In the genomic region with DNA sequence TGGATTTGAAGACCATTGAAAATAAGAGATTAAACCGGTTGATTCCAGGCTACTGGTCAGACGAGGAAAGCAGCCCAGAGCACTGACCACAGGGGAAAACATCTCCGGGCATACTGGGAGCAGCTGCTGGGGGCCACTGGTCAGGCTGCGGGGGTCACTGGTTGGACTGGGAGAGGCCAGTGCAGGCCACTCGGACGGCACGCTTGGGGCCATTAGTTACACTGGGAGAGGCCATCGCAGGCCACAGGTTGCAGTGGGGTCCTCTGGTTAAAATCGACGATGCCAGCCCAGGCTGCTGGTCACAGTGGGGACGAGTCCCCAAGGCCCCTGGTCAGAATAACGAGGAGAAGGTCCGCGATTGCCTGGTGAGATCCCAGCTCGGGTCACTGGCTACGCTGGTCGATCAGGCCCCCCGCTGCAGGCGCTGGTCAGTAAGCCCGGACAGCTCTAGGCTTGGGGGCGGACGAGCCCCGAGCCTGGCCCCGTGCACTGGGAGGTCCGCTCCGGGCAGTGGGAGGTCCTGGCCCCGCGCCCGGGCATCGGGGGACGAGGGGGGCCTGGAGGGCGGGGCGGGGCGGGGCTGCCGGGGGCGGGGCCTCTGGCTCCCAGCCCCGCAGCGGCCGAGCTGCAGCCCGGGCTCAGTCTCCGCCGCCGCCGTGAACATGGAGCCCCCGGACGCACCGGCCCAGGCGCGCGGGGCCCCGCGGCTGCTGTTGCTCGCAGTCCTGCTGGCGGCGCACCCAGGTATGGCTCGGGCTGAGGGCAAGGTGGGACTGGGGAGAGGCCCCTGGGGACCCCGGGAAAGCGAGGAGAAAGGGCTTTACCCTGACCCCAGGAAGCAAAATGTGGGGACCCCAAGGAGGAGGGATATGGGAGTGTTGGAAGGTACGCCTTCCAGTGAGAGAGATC, we compare ENCODE assay signal across 8 cellular contexts.
DNase-seq lines count a peak whose midpoint lies in the region; ATAC-seq and TF ChIP-seq lines count a peak whose summit lies in the region.

A gene with protein sequence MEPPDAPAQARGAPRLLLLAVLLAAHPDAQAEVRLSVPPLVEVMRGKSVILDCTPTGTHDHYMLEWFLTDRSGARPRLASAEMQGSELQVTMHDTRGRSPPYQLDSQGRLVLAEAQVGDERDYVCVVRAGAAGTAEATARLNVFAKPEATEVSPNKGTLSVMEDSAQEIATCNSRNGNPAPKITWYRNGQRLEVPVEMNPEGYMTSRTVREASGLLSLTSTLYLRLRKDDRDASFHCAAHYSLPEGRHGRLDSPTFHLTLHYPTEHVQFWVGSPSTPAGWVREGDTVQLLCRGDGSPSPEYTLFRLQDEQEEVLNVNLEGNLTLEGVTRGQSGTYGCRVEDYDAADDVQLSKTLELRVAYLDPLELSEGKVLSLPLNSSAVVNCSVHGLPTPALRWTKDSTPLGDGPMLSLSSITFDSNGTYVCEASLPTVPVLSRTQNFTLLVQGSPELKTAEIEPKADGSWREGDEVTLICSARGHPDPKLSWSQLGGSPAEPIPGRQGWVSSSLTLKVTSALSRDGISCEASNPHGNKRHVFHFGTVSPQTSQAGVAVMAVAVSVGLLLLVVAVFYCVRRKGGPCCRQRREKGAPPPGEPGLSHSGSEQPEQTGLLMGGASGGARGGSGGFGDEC (plus strand): TSS at position 641 of the 909 bp plus-strand sequence. CDS start 22 bp downstream, at position 663.

- TF ChIP-seq CTCF in choroid plexus epithelial cell (conservative IDR thresholded peaks at IDR 0.05; ENCODE audit: low read depth, low read length): no peak

- peak within 1 kb of the TSS; percentile 60 for H3K4me3 ChIP-seq in choroid plexus epithelial cell (ENCODE audit: low read depth, low read length)
- H3K4me3 ChIP-seq in skeletal muscle cell (ENCODE audit: low read depth, low read length): peak within 1 kb of the TSS; percentile 64

- ATAC-seq in HG03045 (IDR thresholded peaks at IDR 0.05; ENCODE audit: unreplicated experiment): no peak

- DNase-seq in EL: peak; percentile 79
- DNase-seq in NCI-H510A (lab: John Stamatoyannopoulos, UW): peak; percentile 49
- DNase-seq in choroid plexus epithelial cell (ENCODE audit: low read depth): peak; percentile 69
- peak; percentile 50 for DNase-seq in iris pigment epithelial cell (ENCODE audit: low read depth)
- DNase-seq in skeletal muscle cell (ENCODE audit: low read depth): no peak
- no peak for DNase-seq in NK-92 treated with Interleukin-12 subunit alpha and Interleukin-12 subunit beta, amount 100 ng/mL, for 24 hours (lab: John Stamatoyannopoulos, UW)
- no peak for DNase-seq in activated gamma-delta T cell (lab: John Stamatoyannopoulos, UW)

Comparison
In these comparisons a context has a peak if more than half of its experiments do, and no peak if none do; other contexts are left out.
1. DNase-seq: peak in EL (single experiment), NCI-H510A (single experiment), choroid plexus epithelial cell (single experiment) and iris pigment epithelial cell (single experiment); none in skeletal muscle cell (single experiment), NK-92 treated with Interleukin-12 subunit alpha and Interleukin-12 subunit beta, amount 100 ng/mL, for 24 hours (single experiment) and activated gamma-delta T cell (single experiment).